Comparison of ENCODE assay signal across 1 cellular context in genomic region chr4:2251073-2251794, GRCh38.
TF ChIP-seq lines count a peak whose summit lies in the region.

No MANE protein-coding gene starts in this region.

TF ChIP-seq in GM23338, 12 proteins besides CTCF, POLR2A, EP300 and RAD21:
- TF ChIP-seq ZNF114 (CRISPR knock-in tag; IDR thresholded peaks at IDR 0.05) (no peak), REST (IDR thresholded peaks at IDR 0.05; ENCODE audit: unreplicated experiment) (no peak), NANOG (IDR thresholded peaks at IDR 0.05; ENCODE audit: borderline replicate concordance) (no peak), ZNF331 (CRISPR knock-in tag; IDR thresholded peaks at IDR 0.05; ENCODE audit: low read depth) (no peak), JUNB (IDR thresholded peaks at IDR 0.05; ENCODE audit: unreplicated experiment) (no peak), POLR2AphosphoS5 (IDR thresholded peaks at IDR 0.05; ENCODE audit: low read depth) (no peak), STAT1 (IDR thresholded peaks at IDR 0.05; ENCODE audit: unreplicated experiment) (no peak), EZH2phosphoT487 (IDR thresholded peaks at IDR 0.05; ENCODE audit: unreplicated experiment) (no peak), ZNF462 (CRISPR knock-in tag; IDR thresholded peaks at IDR 0.05) (no peak), EZH2 (IDR thresholded peaks at IDR 0.05; ENCODE audit: low read depth, unreplicated experiment) (no peak), CREB1 (CRISPR knock-in tag; IDR thresholded peaks at IDR 0.05; ENCODE audit: low read depth) (no peak), ETS1 (IDR thresholded peaks at IDR 0.05) (no peak)
